In the genomic region with DNA sequence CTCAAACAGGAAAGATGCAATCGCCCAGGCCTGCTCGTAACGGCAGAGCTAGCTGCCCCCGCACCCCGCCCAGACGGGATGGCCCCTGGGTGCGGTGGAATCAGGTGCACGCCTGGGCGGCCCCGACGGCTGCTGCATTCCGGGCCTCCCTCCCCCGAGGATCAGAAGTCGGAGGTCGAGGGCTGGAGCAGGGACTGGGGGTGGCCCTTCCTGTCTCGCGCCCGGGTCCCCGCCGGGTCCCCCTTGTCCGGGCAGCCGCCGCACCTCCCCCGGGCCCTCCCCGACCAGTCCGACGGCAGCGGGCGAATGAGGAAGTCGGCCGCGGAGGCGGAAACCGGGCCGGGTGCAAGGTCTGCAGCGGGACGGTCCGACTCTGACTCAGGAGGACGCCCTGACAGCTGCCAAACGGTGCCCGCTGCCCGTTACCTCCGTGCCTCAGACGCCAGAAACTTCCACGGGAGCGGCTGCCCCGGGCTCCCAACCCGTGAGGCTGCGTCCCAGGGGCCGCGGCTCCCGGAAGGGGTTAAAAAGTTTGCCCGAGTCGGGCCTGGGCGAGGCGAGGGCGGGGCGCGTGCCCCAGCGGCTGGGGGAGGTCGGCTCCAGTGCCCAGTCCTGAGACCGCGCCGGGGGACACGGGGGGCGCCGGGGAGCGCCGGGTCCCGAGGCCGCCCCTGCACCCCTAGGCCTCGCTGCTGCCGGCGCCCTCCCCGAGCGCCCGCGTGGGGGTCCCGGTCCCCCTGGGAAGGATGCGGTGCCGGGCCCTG, we compare ENCODE assay signal across 1 cellular context.
TF ChIP-seq lines count a peak whose summit lies in the region.

No MANE protein-coding gene starts in this region.

TF ChIP-seq in HEK293, 187 proteins besides CTCF, POLR2A, EP300 and RAD21 (continued from another document):
- no peak; the same call in 1 of the 2 replicates for TF ChIP-seq ZNF280D (tag by site-specific recombination; IDR thresholded peaks at IDR 0.05)
- TF ChIP-seq ZNF202 (tag by site-specific recombination; IDR thresholded peaks at IDR 0.05; ENCODE audit: borderline replicate concordance), result no peak
- no peak for TF ChIP-seq TCF7L2 (IDR thresholded peaks at IDR 0.05; ENCODE audit: borderline replicate concordance, low read depth, low read length)
- TF ChIP-seq ZNF677 (tag by site-specific recombination; IDR thresholded peaks at IDR 0.05), result no peak
- no peak for TF ChIP-seq ZNF560 (tag by site-specific recombination; IDR thresholded peaks at IDR 0.05; ENCODE audit: borderline replicate concordance)
- TF ChIP-seq ZNF324 (tag by site-specific recombination; IDR thresholded peaks at IDR 0.05), result no peak
- TF ChIP-seq PBX3 (CRISPR knock-in tag; IDR thresholded peaks at IDR 0.05), result no peak
- TF ChIP-seq OVOL3 (tag by site-specific recombination; IDR thresholded peaks at IDR 0.05), result no peak
- no peak for TF ChIP-seq ZNF239 (tag by site-specific recombination; IDR thresholded peaks at IDR 0.05)
- TF ChIP-seq ZNF433 (tag by site-specific recombination; IDR thresholded peaks at IDR 0.05; ENCODE audit: low read depth), result no peak
- no peak for TF ChIP-seq GLI4 (tag by site-specific recombination; IDR thresholded peaks at IDR 0.05)
- peak; percentile 81 for TF ChIP-seq ZBTB20 (tag by site-specific recombination; IDR thresholded peaks at IDR 0.05)
TF ChIP-seq in HEK293: peak in this region for 32.
